Comparison of ENCODE assay signal across 8 cellular contexts in genomic region chr1:183655562-183656075, GRCh38. TPM values are rescaled to one million over a fixed set of nuclear protein-coding genes. Genes with fewer than 3 reads are reported as not detected.
DNase-seq lines count a peak whose midpoint lies in the region; ATAC-seq and TF ChIP-seq lines count a peak whose summit lies in the region.

No MANE protein-coding gene starts in this region.

- H3K79me2 ChIP-seq in mammary epithelial cell (ENCODE audit: insufficient read depth, low read length) = no peaks in the 10 kb centered on the region

- H3K9me3 ChIP-seq in mammary epithelial cell (replicated peaks; ENCODE audit: insufficient read depth, low read length) = no peaks in the 10 kb centered on the region

- intact Hi-C loops in mammary epithelial cell (cut with micrococcal nuclease) = loop anchor here (1.0 to 2.0 kb wide), 3 partner anchors 30 to 567 kb away; no protein-coding TSS in a partner anchor

- no TSS peak for BruUV-seq in mammary epithelial cell (replicated peaks; lab: Mats Ljungman, UMichigan)

- CTCF ChIA-PET in mammary epithelial cell (lab: Charles Lee; ENCODE audit: low non-redundant PET) = interaction anchor here (0.9 to 1.0 kb wide), 2 partner anchors 29 to 260 kb away, joined by 4 read pairs; no protein-coding TSS in a partner anchor

- H3K4me3 ChIP-seq in mammary epithelial cell (replicated peaks in 1 of 3; ENCODE audit: insufficient read depth in 1 of 3, low read depth in 2 of 3, low read length in 3 of 3) = no peak overlapping the region

- H3K4me1 ChIP-seq in mammary epithelial cell (ENCODE audit: insufficient read depth, low read length) = peaks cover 4% of the 10 kb centered on the region

- no peaks in the 10 kb centered on the region for H3K36me3 ChIP-seq in mammary epithelial cell (ENCODE audit: insufficient read depth, low read length)

- 0% methylated on average over 4 of the region's 4 CpGs for WGBS in mammary epithelial cell (ENCODE audit: low coverage, missing lambda C conversion rate)

- no peaks in the 10 kb centered on the region for H4K20me1 ChIP-seq in mammary epithelial cell (ENCODE audit: insufficient read depth, low read length)

- TF ChIP-seq CTCF in VCaP (conservative IDR thresholded peaks at IDR 0.05) (peak; percentile 91), mammary epithelial cell (conservative IDR thresholded peaks at IDR 0.05 in 1 of 2, IDR thresholded peaks at IDR 0.05 in 1 of 2; ENCODE audit: extremely low read depth in 1 of 2, insufficient read depth in 1 of 2, low read depth in 1 of 2, low read length in 2 of 2) (peak; percentile 75 to 84)

- H3K27me3 ChIP-seq in mammary epithelial cell (ENCODE audit: insufficient read depth, low read length) = no peaks in the 10 kb centered on the region

- H3K27ac ChIP-seq in VCaP (no peak overlapping the region), mammary epithelial cell (ENCODE audit: insufficient read depth, low read depth, low read length) (no peak overlapping the region)

- in situ Hi-C loops in mammary epithelial cell (cut with MboI; ENCODE audit: low sequenced_read_pairs in 2 of 2) = loop anchor here in 1 of 2 donors (10.0 kb wide), 1 partner anchor 259 kb away; no protein-coding TSS in a partner anchor

- ATAC-seq in HG03045 (IDR thresholded peaks at IDR 0.05; ENCODE audit: unreplicated experiment) (peak; percentile 72), GM21390 (IDR thresholded peaks at IDR 0.05; ENCODE audit: unreplicated experiment) (no peak)

- H3K9ac ChIP-seq in mammary epithelial cell (ENCODE audit: insufficient read depth, low read length) = no peak overlapping the region

- H2AFZ ChIP-seq in mammary epithelial cell (ENCODE audit: low read depth, low read length) = peak overlapping the region; percentile 63

- H3K4me2 ChIP-seq in mammary epithelial cell (ENCODE audit: insufficient read depth, low read depth, low read length) = no peak overlapping the region

- DNase-seq in GM04504 (ENCODE audit: low read depth) (peak; percentile 65), NCI-H2171 treated with DMSO at 0.1 percent for 48 hours (lab: John Stamatoyannopoulos, UW) (peak; percentile 86), mammary epithelial cell (peak; percentile 56), islet precursor cell (peak; percentile 89)
- DNase-seq in stimulated activated CD4-positive, alpha-beta T cell treated with anti-CD3 and anti-CD28 coated beads, Interleukin-1b, Interleukin-23, amount 100 ng/mL, for 24 hours (ENCODE audit: low read depth in 4 of 4, low spot score in 1 of 4) = peak; percentile 58 to 74 (median 66)

- dilution Hi-C loops in mammary epithelial cell (cut with HindIII; ENCODE audit: low sequenced_read_pairs) = no loop called here

RNA-seq across cellular contexts. Expression of gene APOBEC4, which starts 2.5 kb away (rescaled TPM):
- not detected for total RNA-seq in mammary epithelial cell
- polyA plus RNA-seq in mammary epithelial cell = not detected
- not detected for polyA minus RNA-seq in mammary epithelial cell

RNA-seq across cellular contexts. Expression of gene ARPC5, which starts 20.0 kb away (rescaled TPM):
- total RNA-seq in mammary epithelial cell = 100 to 1,000 TPM; 162 to 186 TPM
- polyA plus RNA-seq in mammary epithelial cell = 125 TPM
- 125 TPM for polyA minus RNA-seq in mammary epithelial cell
